In the genomic region with DNA sequence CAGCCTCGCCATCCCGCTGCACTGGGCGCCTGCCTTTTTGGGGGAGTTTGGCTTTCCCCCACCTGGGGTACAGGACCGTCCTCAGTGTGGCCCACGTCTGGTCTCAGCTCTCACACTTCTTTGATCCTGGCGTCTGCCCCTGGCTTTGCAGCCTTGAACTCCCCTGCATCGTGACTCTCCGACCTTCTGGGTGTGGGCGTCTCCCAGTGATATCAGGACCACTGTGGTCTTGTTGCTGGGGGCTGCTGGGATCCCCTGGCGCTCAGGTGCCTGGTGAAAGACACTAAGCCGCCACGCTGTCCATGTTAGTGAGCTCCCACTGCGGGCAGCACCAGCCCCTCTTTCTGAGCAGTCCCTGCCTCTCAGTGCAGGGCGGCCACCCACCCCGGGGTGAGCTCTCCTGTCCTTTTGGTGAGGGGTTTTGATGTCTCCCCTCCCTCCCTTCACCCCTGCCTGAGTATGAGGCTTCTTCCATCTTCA, we compare ENCODE assay signal across 8 cellular contexts. TPM values are rescaled to one million over a fixed set of nuclear protein-coding genes. Genes with fewer than 3 reads are reported as not detected.
DNase-seq lines count a peak whose midpoint lies in the region; ATAC-seq and TF ChIP-seq lines count a peak whose summit lies in the region.

No MANE protein-coding gene starts in this region.

- peaks cover 0 to 23% (median 5%) of the 10 kb centered on the region in 3 donors for H3K36me3 Mint-ChIP-seq in naive thymus-derived CD8-positive, alpha-beta T cell

- H3K9ac ChIP-seq in MM.1S (ENCODE audit: low read length) = peak overlapping the region; percentile 99; the same call in 1 of the 2 replicates

- H3K79me2 ChIP-seq in MM.1S (ENCODE audit: low read length) = peaks cover 62% of the 10 kb centered on the region

- POLR2A ChIA-PET in AG04450 (lab: Yijun Ruan, JAX) = interaction anchor here (0.7 to 3.9 kb wide), 2 partner anchors 21 to 52 kb away, joined by 3 to 23 read pairs; a partner anchor contains a TSS
- POLR2A ChIA-PET in naive thymus-derived CD8-positive, alpha-beta T cell (lab: Charles Lee) = interaction anchor here (1.2 to 4.5 kb wide), 5 partner anchors 11 to 61 kb away, joined by 4 to 129 read pairs (median 18); a partner anchor contains a TSS

- peak overlapping the region; percentile 86 to 98 (median 90) for H3K27ac Mint-ChIP-seq in naive thymus-derived CD8-positive, alpha-beta T cell

- H3K4me3 Mint-ChIP-seq in naive thymus-derived CD8-positive, alpha-beta T cell = peak overlapping the region; percentile 78 to 93 (median 88)

- H3K27me3 ChIP-seq in AG04450 (ENCODE audit: control insufficient read depth, insufficient read depth, low read length) (no peaks in the 10 kb centered on the region), MM.1S (replicated peaks; ENCODE audit: insufficient read depth, low read length) (no peaks in the 10 kb centered on the region)

- H3K9me3 Mint-ChIP-seq in naive thymus-derived CD8-positive, alpha-beta T cell = no peaks in the 10 kb centered on the region

- peaks cover under 1% of the 10 kb centered on the region; the same call in 1 of the 2 replicates for H3K9me3 ChIP-seq in AG04450 (ENCODE audit: control insufficient read depth, insufficient read depth, low read length)
- no peaks in the 10 kb centered on the region for H3K9me3 ChIP-seq in MM.1S (replicated peaks; ENCODE audit: insufficient read depth, low read length)

- no peaks in the 10 kb centered on the region for H3K9me2 ChIP-seq in MM.1S (replicated peaks; ENCODE audit: insufficient read depth, low read length)

- H3K4me3 ChIP-seq in AG04450 (ENCODE audit: low read depth, low read length) = peak overlapping the region; percentile 73
- H3K4me3 ChIP-seq in MM.1S (ENCODE audit: low read length) = peak overlapping the region; percentile 80
- H3K4me3 ChIP-seq in choroid plexus epithelial cell (ENCODE audit: low read depth, low read length) = peak overlapping the region; percentile 86

- no peak overlapping the region for H2AFZ ChIP-seq in MM.1S (ENCODE audit: low read length)

- no peak for ATAC-seq in naive thymus-derived CD8-positive, alpha-beta T cell
- ATAC-seq in GM19467 (IDR thresholded peaks at IDR 0.05; ENCODE audit: unreplicated experiment) (no peak), GM21825 (IDR thresholded peaks at IDR 0.05; ENCODE audit: unreplicated experiment) (no peak)

- no peaks in the 10 kb centered on the region for H3F3A ChIP-seq in MM.1S (ENCODE audit: insufficient read depth, low read length)

- H3K36me3 ChIP-seq in MM.1S (replicated peaks; ENCODE audit: insufficient read depth, low read length) = peaks cover 6% of the 10 kb centered on the region; the same call in 1 of the 2 replicates

- peaks cover 10% of the 10 kb centered on the region; the same call in 1 of the 2 replicates for H4K20me1 ChIP-seq in MM.1S (ENCODE audit: insufficient read depth, low read length)

- peaks cover 30 to 67% (median 52%) of the 10 kb centered on the region in 4 donors for H3K4me1 Mint-ChIP-seq in naive thymus-derived CD8-positive, alpha-beta T cell

- DNase-seq in AG04450 (ENCODE audit: low read depth, low spot score) (no peak), MM.1S (no peak), choroid plexus epithelial cell (ENCODE audit: low read depth) (no peak), NCI-H1417 treated with DMSO at 0.1 percent for 48 hours (lab: John Stamatoyannopoulos, UW) (no peak), SW480 (ENCODE audit: low spot score) (no peak)
- peak in 1 of 10 donors; percentile 31 for DNase-seq in naive thymus-derived CD8-positive, alpha-beta T cell

- H3K27ac ChIP-seq in AG04450 (ENCODE audit: low read depth, low read length) = no peak overlapping the region
- H3K27ac ChIP-seq in MM.1S (ENCODE audit: low read length) = no peak overlapping the region

- H3K4me1 ChIP-seq in MM.1S (ENCODE audit: low read length) = peaks cover 10% of the 10 kb centered on the region

- TF ChIP-seq CTCF in AG04450 (IDR thresholded peaks at IDR 0.05; ENCODE audit: low read depth, low read length) (no peak), MM.1S (IDR thresholded peaks at IDR 0.05; ENCODE audit: low read length) (no peak), choroid plexus epithelial cell (conservative IDR thresholded peaks at IDR 0.05; ENCODE audit: low read depth, low read length) (no peak)

- CTCF ChIA-PET in AG04450 (lab: Charles Lee) = no interaction called here

- no peaks in the 10 kb centered on the region for H3K27me3 Mint-ChIP-seq in naive thymus-derived CD8-positive, alpha-beta T cell

- H3K4me2 ChIP-seq in MM.1S (ENCODE audit: low read depth, low read length) = peak overlapping the region; percentile 70

RNA-seq across cellular contexts. Expression of a gene that starts 1.3 kb away (rescaled TPM):
- 9.9 and 18.7 TPM in 2 replicates for polyA plus RNA-seq in AG04450 (2011; rRNA removed)
- polyA minus RNA-seq in AG04450 (2011; rRNA and poly(A)+ RNA removed) = 21.9 and 26.4 TPM in 2 replicates
- total RNA-seq in naive thymus-derived CD8-positive, alpha-beta T cell = 10 to 100 TPM; 65.0 to 71.4 TPM
- polyA plus RNA-seq in naive thymus-derived CD8-positive, alpha-beta T cell = 10 to 100 TPM in 1 of 3 donors, 1 to 10 TPM in 2; 6.6 to 14.5 (median 7.9) TPM

RNA-seq across cellular contexts. Expression of a gene that starts 20.7 kb away (rescaled TPM):
- 3.0 and 3.3 TPM in 2 replicates for polyA plus RNA-seq in AG04450 (2011; rRNA removed)
- polyA minus RNA-seq in AG04450 (2011; rRNA and poly(A)+ RNA removed) = 0.37 and 0.56 TPM in 2 replicates
- 10 to 100 TPM; 18.5 to 20.5 TPM for total RNA-seq in naive thymus-derived CD8-positive, alpha-beta T cell
- 10 to 100 TPM in 1 of 3 donors, 1 to 10 TPM in 2; 7.7 to 13.9 (median 9.3) TPM for polyA plus RNA-seq in naive thymus-derived CD8-positive, alpha-beta T cell

RNA-seq across cellular contexts. Expression of a gene that starts 23.3 kb away (rescaled TPM):
- polyA plus RNA-seq in AG04450 (2011; rRNA removed) = 28.7 and 35.3 TPM in 2 replicates
- polyA minus RNA-seq in AG04450 (2011; rRNA and poly(A)+ RNA removed) = 19.3 and 20.4 TPM in 2 replicates
- 10 to 100 TPM; 76.4 to 86.8 TPM for total RNA-seq in naive thymus-derived CD8-positive, alpha-beta T cell
- 10 to 100 TPM; 64.0 to 82.4 (median 80.8) TPM for polyA plus RNA-seq in naive thymus-derived CD8-positive, alpha-beta T cell

RNA-seq across cellular contexts. Expression of a gene that starts 23.4 kb away (rescaled TPM):
- 12.3 and 15.8 TPM in 2 replicates for polyA plus RNA-seq in AG04450 (2011; rRNA removed)
- polyA minus RNA-seq in AG04450 (2011; rRNA and poly(A)+ RNA removed) = 8.1 and 8.5 TPM in 2 replicates
- total RNA-seq in naive thymus-derived CD8-positive, alpha-beta T cell = 10 to 100 TPM; 14.2 to 16.8 TPM
- polyA plus RNA-seq in naive thymus-derived CD8-positive, alpha-beta T cell = 10 to 100 TPM; 17.4 to 24.4 (median 23.0) TPM

RNA-seq across cellular contexts. Expression of a gene that starts 34.1 kb away (rescaled TPM):
- polyA plus RNA-seq in AG04450 (2011; rRNA removed) = 1.3 and 1.5 TPM in 2 replicates
- polyA minus RNA-seq in AG04450 (2011; rRNA and poly(A)+ RNA removed) = 0.18 TPM in 1 of 2 replicates, not detected in the other
- total RNA-seq in naive thymus-derived CD8-positive, alpha-beta T cell = not detected
- polyA plus RNA-seq in naive thymus-derived CD8-positive, alpha-beta T cell = under 1 TPM in 1 of 3 donors, not detected in 2; 0.13 TPM
